ENCODE assay signal across 21 cellular contexts in genomic region chr1:113437554-113438341, GRCh38. TPM values are rescaled to one million over a fixed set of nuclear protein-coding genes. Genes with fewer than 3 reads are reported as not detected.
DNase-seq lines count a peak whose midpoint lies in the region; ATAC-seq, FAIRE-seq and TF ChIP-seq lines count a peak whose summit lies in the region.
"Had no signal": no experiment of that assay in that cellular context is flagged by ENCODE, and none has a peak within 500 bp of the region (broad histone marks: within the 10 kb centered on the region; RNA-seq: fewer than 3 reads in every experiment).

No MANE protein-coding gene starts in this region.

- H3K18ac ChIP-seq in IMR-90 (ENCODE audit: low read depth, low read length): no peak overlapping the region

- BruUV-seq in MCF 10A (replicated peaks; lab: Mats Ljungman, UMichigan) (no TSS peak), IMR-90 (replicated peaks; lab: Mats Ljungman, UMichigan) (no TSS peak), HepG2 (replicated peaks; lab: Mats Ljungman, UMichigan) (no TSS peak)

- no peak for ATAC-seq in IMR-90 (ENCODE audit: low read depth)
- ATAC-seq in HepG2: no peak
- no peak for ATAC-seq in GM18517 (IDR thresholded peaks at IDR 0.05; ENCODE audit: unreplicated experiment)
- ATAC-seq: GM12878 had no signal

- H3K79me2 ChIP-seq in HepG2 (ENCODE audit: insufficient read depth, low read length): peaks cover 40% of the 10 kb centered on the region

- H3K27ac Mint-ChIP-seq in MCF 10A (ENCODE audit: low read depth, unreplicated experiment) (peak overlapping the region; percentile 63), progenitor cell of endocrine pancreas (peak overlapping the region; percentile 57)
- H3K27ac Mint-ChIP-seq: CD4-positive, alpha-beta memory T cell had no signal

- FAIRE-seq in HepG2 (lab: Jason Lieb, UNC): no peak
- FAIRE-seq: GM12878, H1 had no signal

- H2AFZ ChIP-seq in IMR-90 (replicated peaks; ENCODE audit: low read length, poor library complexity): no peak overlapping the region
- no peak overlapping the region for H2AFZ ChIP-seq in HepG2 (ENCODE audit: low read length)
- H2AFZ ChIP-seq: GM23248 had no signal

- H3K9me1 ChIP-seq in IMR-90 (ENCODE audit: insufficient read depth, low read length): peaks cover 7% of the 10 kb centered on the region; the same call in 1 of the 2 replicates

- intact Hi-C loops in MCF 10A (cut with micrococcal nuclease): no loop called here
- intact Hi-C loops in breast epithelium (cut with DNase I; ENCODE audit: low total_unique reads): no loop called here
- intact Hi-C loops in IMR-90 (cut with micrococcal nuclease): no loop called here
- intact Hi-C loops in HepG2 (cut with micrococcal nuclease; ENCODE audit: unreplicated experiment): loop anchor here (1.0 kb wide), 1 partner anchor 17 kb away; no protein-coding TSS in a partner anchor

- H3K9me3 Mint-ChIP-seq in MCF 10A (ENCODE audit: unreplicated experiment) (no peaks in the 10 kb centered on the region), progenitor cell of endocrine pancreas (ENCODE audit: low read depth) (no peaks in the 10 kb centered on the region)
- H3K9me3 Mint-ChIP-seq: CD4-positive, alpha-beta memory T cell had no signal

- H2AK9ac ChIP-seq in IMR-90 (replicated peaks; ENCODE audit: low read depth, low read length, poor library complexity): no peak overlapping the region

- no peak overlapping the region for H4K5ac ChIP-seq in IMR-90 (ENCODE audit: low read depth, low read length)

- H4K20me1 ChIP-seq in IMR-90 (ENCODE audit: insufficient read depth, low read length) (no peaks in the 10 kb centered on the region; the same call in 1 of the 2 replicates), HepG2 (ENCODE audit: insufficient read depth, low read length) (no peaks in the 10 kb centered on the region)

- no peaks in the 10 kb centered on the region for H3K4me1 ChIP-seq in breast epithelium
- H3K4me1 ChIP-seq in IMR-90 (ENCODE audit: control insufficient read depth, insufficient read depth, low read length): no peaks in the 10 kb centered on the region
- peaks cover 46% of the 10 kb centered on the region for H3K4me1 ChIP-seq in HepG2 (ENCODE audit: insufficient read depth, low read length)

- no peak overlapping the region for H3K4me3 Mint-ChIP-seq in MCF 10A (ENCODE audit: unreplicated experiment)
- H3K4me3 Mint-ChIP-seq in progenitor cell of endocrine pancreas (ENCODE audit: low read depth): no peak overlapping the region

- DNase-seq in MCF 10A (ENCODE audit: unreplicated experiment): no peak
- no peak for DNase-seq in breast epithelium (ENCODE audit: low spot score in 2 of 2)
- DNase-seq in IMR-90: no peak
- DNase-seq in HepG2 (ENCODE audit: low spot score): no peak
- DNase-seq in progenitor cell of endocrine pancreas (ENCODE audit: low spot score, unreplicated experiment): no peak
- no peak for DNase-seq in DMS79 (lab: John Stamatoyannopoulos, UW)
- no peak for DNase-seq in activated CD4-positive, alpha-beta T cell treated with anti-CD3 and anti-CD28 coated beads, Interleukin-2, amount 50 U/mL, for 1 hour
- DNase-seq: ACHN; AML-193; C1 segment of cervical spinal cord; Caco-2; CD4-positive, alpha-beta memory T cell; DMS153; EL; GDM1; GM23248; H7; HCEC 1CT had no signal

- no peak overlapping the region for H3K9ac ChIP-seq in IMR-90 (ENCODE audit: low read depth, low read length)
- H3K9ac ChIP-seq in HepG2 (ENCODE audit: insufficient read depth, low read depth, low read length): no peak overlapping the region
- H3K9ac ChIP-seq: GM23248 had no signal

- H4K8ac ChIP-seq in IMR-90 (ENCODE audit: low read depth in 2 of 2, low read length in 2 of 2): no peak overlapping the region

- no peak for TF ChIP-seq RAD21 in IMR-90 (IDR thresholded peaks at IDR 0.05; ENCODE audit: low read length)
- no peak for TF ChIP-seq RAD21 in HepG2 (CRISPR knock-in tag; IDR thresholded peaks at IDR 0.05)

- H3K36me3 ChIP-seq in breast epithelium: no peaks in the 10 kb centered on the region
- H3K36me3 ChIP-seq in IMR-90 (ENCODE audit: control insufficient read depth, insufficient read depth, low read length): no peaks in the 10 kb centered on the region
- no peaks in the 10 kb centered on the region for H3K36me3 ChIP-seq in HepG2 (replicated peaks in 1 of 2; ENCODE audit: control insufficient read depth in 1 of 2, insufficient read depth in 2 of 2, low read length in 2 of 2)

- H3K4me3 ChIP-seq in breast epithelium: no peak overlapping the region
- no peak overlapping the region for H3K4me3 ChIP-seq in IMR-90 (ENCODE audit: insufficient read depth, low read depth, low read length)
- H3K4me3 ChIP-seq in HepG2 (replicated peaks in 1 of 3; ENCODE audit: insufficient read depth in 1 of 3, low read depth in 2 of 3, low read length in 3 of 3): no peak overlapping the region
- H3K4me3 ChIP-seq: GM12878, GM23248 had no signal

- no peak overlapping the region for H3K4me2 ChIP-seq in IMR-90 (ENCODE audit: low read depth, low read length)
- H3K4me2 ChIP-seq in HepG2 (ENCODE audit: low read depth, low read length): peak overlapping the region; percentile 42

- no peak overlapping the region for H2AK5ac ChIP-seq in IMR-90 (ENCODE audit: low read depth, low read length)

- in situ Hi-C loops in IMR-90 (cut with MboI; ENCODE audit: low sequenced_read_pairs): no loop called here
- in situ Hi-C loops in HepG2 (cut with HindIII; ENCODE audit: extremely low pct_ligation_motif_present, low pct_unique_long_range_greater_than_20kb): no loop called here

- H3K14ac ChIP-seq in IMR-90 (replicated peaks; ENCODE audit: low read depth, low read length): no peak overlapping the region

- WGBS in IMR-90 (ENCODE audit: extremely low coverage in 2 of 2, insufficient read length in 1 of 2), 2 experiments: no CpG with 5 or more reads among the region's 3 CpGs
- WGBS in HepG2 (ENCODE audit: low lambda C conversion rate): 95% methylated on average over 3 of the region's 3 CpGs

- TF ChIP-seq POLR2A in breast epithelium (IDR thresholded peaks at IDR 0.05) (no peak), IMR-90 (IDR thresholded peaks at IDR 0.05; ENCODE audit: low read depth, low read length) (no peak), HepG2 (IDR thresholded peaks at IDR 0.05; ENCODE audit: insufficient read depth in 1 of 2, low read depth in 2 of 2, low read length in 2 of 2) (no peak)

- H3K27ac ChIP-seq in breast epithelium (no peak overlapping the region), IMR-90 (ENCODE audit: insufficient read depth, low read length) (no peak overlapping the region), HepG2 (ENCODE audit: extremely low read length, insufficient read depth, low read length) (no peak overlapping the region)
- H3K27ac ChIP-seq: GM23248 had no signal

- H3K56ac ChIP-seq in IMR-90 (ENCODE audit: extremely low read depth, insufficient read depth, low read length): no peak overlapping the region; the same call in 1 of the 2 replicates

- dilution Hi-C loops in IMR-90 (cut with HindIII; ENCODE audit: low sequenced_read_pairs, unreplicated experiment): no loop called here

- no peaks in the 10 kb centered on the region for H3K27me3 ChIP-seq in breast epithelium
- no peaks in the 10 kb centered on the region for H3K27me3 ChIP-seq in IMR-90 (ENCODE audit: control insufficient read depth, insufficient read depth, low read length)
- no peaks in the 10 kb centered on the region for H3K27me3 ChIP-seq in HepG2 (ENCODE audit: control insufficient read depth in 1 of 2, insufficient read depth in 2 of 2, low read length in 2 of 2)

- no peak overlapping the region for H2BK120ac ChIP-seq in IMR-90 (ENCODE audit: low read depth, low read length)

- H2BK20ac ChIP-seq in IMR-90 (ENCODE audit: low read depth, low read length): no peak overlapping the region

- H3K36me3 Mint-ChIP-seq in MCF 10A (ENCODE audit: insufficient read depth, unreplicated experiment) (no peaks in the 10 kb centered on the region), progenitor cell of endocrine pancreas (ENCODE audit: insufficient read depth) (no peaks in the 10 kb centered on the region)
- H3K36me3 Mint-ChIP-seq: CD4-positive, alpha-beta memory T cell had no signal

- H4K91ac ChIP-seq in IMR-90 (ENCODE audit: insufficient read depth, low read depth, low read length): no peak overlapping the region

- H3K23ac ChIP-seq in IMR-90 (ENCODE audit: low read depth, low read length): peak overlapping the region; percentile 12; the same call in 1 of the 2 replicates

- H3K4me1 Mint-ChIP-seq in MCF 10A (ENCODE audit: insufficient read depth, unreplicated experiment) (peaks cover 15% of the 10 kb centered on the region), progenitor cell of endocrine pancreas (ENCODE audit: low read depth) (peaks cover 30% of the 10 kb centered on the region)

- POLR2A ChIA-PET in MCF 10A (lab: Yijun Ruan, JAX): no interaction called here
- POLR2A ChIA-PET in IMR-90 (lab: Charles Lee; ENCODE audit: unreplicated experiment): no interaction called here
- POLR2A ChIA-PET in HepG2 (lab: Yijun Ruan, JAX): no interaction called here

- CTCF ChIA-PET in MCF 10A (lab: Yijun Ruan, JAX): interaction anchor here (1.5 kb wide), 1 partner anchor 16 kb away, joined by 6 read pairs; no protein-coding TSS in a partner anchor
- CTCF ChIA-PET in IMR-90 (lab: Yijun Ruan, JAX): no interaction called here
- CTCF ChIA-PET in HepG2 (lab: Yijun Ruan, JAX; ENCODE audit: low intra/inter-chr PET ratio, low total read pairs): no interaction called here

- TF ChIP-seq CTCF in MCF 10A (IDR thresholded peaks at IDR 0.05; ENCODE audit: unreplicated experiment) (no peak), breast epithelium (IDR thresholded peaks at IDR 0.05) (no peak), IMR-90 (conservative IDR thresholded peaks at IDR 0.05; ENCODE audit: low read depth, low read length) (no peak), HepG2 (CRISPR knock-in tag; IDR thresholded peaks at IDR 0.05) (no peak), progenitor cell of endocrine pancreas (IDR thresholded peaks at IDR 0.05; ENCODE audit: unreplicated experiment) (no peak)

- TF ChIP-seq EP300 in HepG2 (IDR thresholded peaks at IDR 0.05; ENCODE audit: low read depth in 2 of 2, low read length in 2 of 2) (no peak), HepG2 (CRISPR knock-in tag; IDR thresholded peaks at IDR 0.05; ENCODE audit: borderline replicate concordance) (no peak)

- no peak overlapping the region for H2BK5ac ChIP-seq in IMR-90 (ENCODE audit: low read depth, low read length, poor library complexity, severe bottlenecking)

- no peak overlapping the region for H3K4ac ChIP-seq in IMR-90 (ENCODE audit: low read depth, low read length)

- H3K9me3 ChIP-seq in breast epithelium: no peaks in the 10 kb centered on the region
- H3K9me3 ChIP-seq in IMR-90 (ENCODE audit: control insufficient read depth, insufficient read depth, low read length): no peaks in the 10 kb centered on the region
- no peaks in the 10 kb centered on the region for H3K9me3 ChIP-seq in HepG2 (ENCODE audit: low read length)
- H3K9me3 ChIP-seq: Caco-2 had no signal

- peaks cover 7 to 10% of the 10 kb centered on the region in 2 experiments for H3K79me1 ChIP-seq in IMR-90 (ENCODE audit: low read depth in 1 of 2, low read length in 2 of 2)

- H3K27me3 Mint-ChIP-seq in MCF 10A (ENCODE audit: insufficient read depth, unreplicated experiment): no peaks in the 10 kb centered on the region
- H3K27me3 Mint-ChIP-seq in progenitor cell of endocrine pancreas: no peaks in the 10 kb centered on the region
- H3K27me3 Mint-ChIP-seq: CD4-positive, alpha-beta memory T cell had no signal

- no peak overlapping the region for H2BK15ac ChIP-seq in IMR-90 (ENCODE audit: low read depth, low read length)

RNA-seq across cellular contexts. Expression of gene MAGI3, which starts 47.4 kb away (rescaled TPM):
- total RNA-seq in MCF 10A (2022) (12.8 and 14.3 TPM in 2 replicates), breast epithelium (10 to 100 TPM; 14.9 to 66.9 (median 33.4) TPM), IMR-90 (2012; rRNA removed) (8.8 and 9.2 TPM in 2 replicates), HepG2 (2016; rRNA removed; fragmentation: Illumina TruSeq; extraction: Trizol) (11.3 and 11.8 TPM in 2 replicates), progenitor cell of endocrine pancreas (23.6 and 23.7 TPM in 2 replicates)
- polyA plus RNA-seq in IMR-90 (2012; rRNA removed) (2.4 and 2.5 TPM in 2 replicates), HepG2 (2011; rRNA removed) (3.8 and 4.0 TPM in 2 replicates)
- polyA plus RNA-seq in IMR-90 (2012; cell fraction: cytosol; rRNA removed): 0.75 and 0.86 TPM in 2 replicates
- 1.2 and 4.5 TPM in 2 replicates for polyA plus RNA-seq in IMR-90 (2012; cell fraction: nucleus; rRNA removed; ENCODE audit: low replicate concordance)
- 2.4 and 2.5 TPM in 2 replicates for total RNA-seq in HepG2 (2016; cell fraction: cytosol; rRNA removed; fragmentation: Illumina TruSeq; extraction: Trizol; ENCODE audit: low read depth)
- 10.8 and 10.9 TPM in 2 replicates for total RNA-seq in HepG2 (2016; cell fraction: insoluble cytoplasmic fraction; rRNA removed; fragmentation: Illumina TruSeq; extraction: Trizol)
- total RNA-seq in HepG2 (2016; cell fraction: membrane; rRNA removed; fragmentation: Illumina TruSeq; extraction: Trizol): 5.3 and 5.6 TPM in 2 replicates
- total RNA-seq in HepG2 (2016; cell fraction: nucleus; rRNA removed; fragmentation: Illumina TruSeq; extraction: Trizol): 18.0 and 21.7 TPM in 2 replicates
- 1.9 and 3.0 TPM in 2 replicates for polyA plus RNA-seq in HepG2 (2011; cell fraction: cytosol; rRNA removed)
- polyA plus RNA-seq in HepG2 (2011; cell fraction: nucleus; rRNA removed): 4.6 and 4.7 TPM in 2 replicates
- 6.0 and 6.8 TPM in 2 replicates for polyA plus RNA-seq in HepG2 (2012)
- 0.72 and 1.0 TPM in 2 replicates for polyA plus RNA-seq in HepG2 (2016; cell fraction: cytosol; fragmentation: Illumina TruSeq; extraction: Trizol; ENCODE audit: low read depth)
- polyA plus RNA-seq in HepG2 (2016; cell fraction: insoluble cytoplasmic fraction; fragmentation: Illumina TruSeq; extraction: Trizol; ENCODE audit: low read depth): 8.4 TPM in 2 replicates
- polyA plus RNA-seq in HepG2 (2016; cell fraction: membrane; fragmentation: Illumina TruSeq; extraction: Trizol; ENCODE audit: low read depth): 1.9 and 2.3 TPM in 2 replicates
- 6.9 and 7.8 TPM in 2 replicates for polyA plus RNA-seq in HepG2 (2016; cell fraction: nucleus; fragmentation: Illumina TruSeq; extraction: Trizol; ENCODE audit: insufficient read depth, low read depth)
- polyA minus RNA-seq in HepG2 (2011; rRNA and poly(A)+ RNA removed; ENCODE audit: low replicate concordance): 10.8 and 19.5 TPM in 2 replicates
- polyA minus RNA-seq in HepG2 (2011; cell fraction: cytosol; rRNA and poly(A)+ RNA removed): 6.1 and 7.5 TPM in 2 replicates
- 57.9 and 58.3 TPM in 2 replicates for polyA minus RNA-seq in HepG2 (2011; cell fraction: nucleus; rRNA and poly(A)+ RNA removed)
